Comparison of ENCODE assay signal across 8 cellular contexts in the genomic region with DNA sequence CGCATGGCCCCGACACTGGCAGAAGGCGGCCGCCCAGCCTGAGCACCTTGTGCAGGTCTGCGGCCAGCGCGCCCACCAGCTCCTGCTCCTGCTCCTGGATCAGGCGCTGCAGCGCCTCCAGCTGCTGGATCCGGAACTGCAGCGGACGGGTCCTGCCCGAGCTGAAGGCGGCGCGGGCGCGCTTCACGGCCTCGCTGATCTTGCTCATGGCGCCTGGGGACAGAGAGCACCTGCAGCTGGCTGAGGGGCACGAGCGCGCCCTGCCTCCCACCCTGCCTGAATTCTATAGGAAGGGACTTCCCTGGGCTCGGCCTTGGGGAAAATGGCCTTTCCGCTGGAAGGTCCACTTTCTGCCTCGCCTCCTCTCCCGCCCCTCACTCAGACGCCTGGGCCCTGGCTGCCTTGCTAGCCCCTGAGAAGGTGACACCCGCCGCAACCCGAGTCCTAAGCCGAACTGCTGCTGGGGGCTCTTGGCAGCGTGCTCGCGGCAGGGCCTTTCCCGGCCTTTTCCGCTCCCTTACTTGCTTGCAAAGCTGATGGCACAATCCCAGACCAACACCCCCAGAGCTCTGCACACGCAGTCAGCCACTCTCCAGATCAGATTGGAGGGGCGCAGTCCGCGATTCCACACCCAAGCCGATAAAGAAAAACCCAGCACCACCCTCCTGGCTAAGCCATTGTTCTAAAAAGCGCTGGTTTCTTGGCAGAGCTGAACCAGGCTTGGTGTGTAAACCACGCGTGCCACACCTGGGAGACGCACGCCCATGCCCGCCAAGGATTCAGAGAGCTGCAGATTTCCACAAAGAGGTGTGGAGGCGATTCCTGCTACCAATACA. TPM values are rescaled to one million over a fixed set of nuclear protein-coding genes. Genes with fewer than 3 reads are reported as not detected.
DNase-seq lines count a peak whose midpoint lies in the region; ATAC-seq and TF ChIP-seq lines count a peak whose summit lies in the region.

No MANE protein-coding gene starts in this region.

- H3K27me3 Mint-ChIP-seq in brain = peaks cover 15% of the 10 kb centered on the region

- H3K9ac ChIP-seq in iPS-15b (ENCODE audit: low read depth, low read length) = no peak overlapping the region

- H3K27me3 ChIP-seq in iPS-15b (ENCODE audit: control insufficient read depth, insufficient read depth, low read length) (peaks cover 5% of the 10 kb centered on the region), gastrocnemius medialis (no peaks in the 10 kb centered on the region)

- H3K36me3 ChIP-seq in iPS-15b (ENCODE audit: control insufficient read depth, insufficient read depth, low read length) = no peaks in the 10 kb centered on the region
- no peaks in the 10 kb centered on the region for H3K36me3 ChIP-seq in gastrocnemius medialis

- H3K4me3 ChIP-seq in GM12865 (ENCODE audit: low read depth, low read length) (0 out of 2 replicates have a peak overlapping the region, but pooled peaks have one; percentile 31), iPS-15b (ENCODE audit: low read depth, low read length) (peak overlapping the region; percentile 43), gastrocnemius medialis (peak overlapping the region; percentile 56 to 68 (median 62))

- in situ Hi-C loops in gastrocnemius medialis (cut with MboI; ENCODE audit: low sequenced_read_pairs in 4 of 4) = no loop called here

- peaks cover 22% of the 10 kb centered on the region for H3K4me1 Mint-ChIP-seq in brain

- no peaks in the 10 kb centered on the region for H3K9me3 Mint-ChIP-seq in brain

- peak; percentile 91 to 95 for ATAC-seq in gastrocnemius medialis
- ATAC-seq in HG02970 (IDR thresholded peaks at IDR 0.05; ENCODE audit: low FRiP score, unreplicated experiment) = no peak
- no peak for ATAC-seq in GM21528 (IDR thresholded peaks at IDR 0.05; ENCODE audit: low FRiP score, unreplicated experiment)

- no peak for TF ChIP-seq POLR2A in gastrocnemius medialis (IDR thresholded peaks at IDR 0.05)

- peak; percentile 87 for DNase-seq in GM12865 (ENCODE audit: low read depth)
- DNase-seq in M059J (ENCODE audit: low read depth) = peak; percentile 47
- peak; percentile 63 for DNase-seq in UCSD-AML1 (lab: John Stamatoyannopoulos, UW; ENCODE audit: unreplicated experiment)
- peak; percentile 71 to 89 for DNase-seq in gastrocnemius medialis

- no peaks in the 10 kb centered on the region for H3K36me3 Mint-ChIP-seq in brain

- H3K4me3 Mint-ChIP-seq in brain = peak overlapping the region; percentile 16 to 81 (median 44)

- peak; percentile 91 for TF ChIP-seq CTCF in GM12865 (IDR thresholded peaks at IDR 0.05; ENCODE audit: insufficient read depth, low read depth, low read length, missing control alignments)
- peak; percentile 77 to 93 for TF ChIP-seq CTCF in brain (conservative IDR thresholded peaks at IDR 0.05)
- TF ChIP-seq CTCF in gastrocnemius medialis (IDR thresholded peaks at IDR 0.05 in 4 of 5, conservative IDR thresholded peaks at IDR 0.05 in 1 of 5) = peak; percentile 81 to 97 (median 92)

- no peaks in the 10 kb centered on the region for H3K9me3 ChIP-seq in iPS-15b (ENCODE audit: control insufficient read depth, insufficient read depth, low read length)
- H3K9me3 ChIP-seq in gastrocnemius medialis = no peaks in the 10 kb centered on the region

- H3K27ac Mint-ChIP-seq in brain = peak overlapping the region in 3 of 5 experiments; percentile 31 to 67 (median 33)

- H3K4me1 ChIP-seq in iPS-15b (ENCODE audit: control insufficient read depth, insufficient read depth, low read length) (peaks cover 6% of the 10 kb centered on the region), gastrocnemius medialis (peaks cover 0 to 4% of the 10 kb centered on the region in 2 donors)

- intact Hi-C loops in gastrocnemius medialis (cut with DNase I; ENCODE audit: low total_unique reads) = no loop called here

- H3K27ac ChIP-seq in gastrocnemius medialis = peak overlapping the region; percentile 14 to 37 (median 34)

RNA-seq across cellular contexts. Expression of gene ALDH3A1, which starts 3.0 kb away (rescaled TPM):
- not detected in 2 replicates for total RNA-seq in M059J (2014; rRNA removed; shearing (Covaris generic))
- polyA plus RNA-seq in brain (ENCODE audit: insufficient read depth, low read depth, low replicate concordance) = 0.76 TPM
- total RNA-seq in gastrocnemius medialis = under 1 TPM in 2 of 4 donors, not detected in 2; 0.18 to 0.23 TPM

RNA-seq across cellular contexts. Expression of gene SLC47A2, which starts 28.8 kb away (rescaled TPM):
- total RNA-seq in M059J (2014; rRNA removed; shearing (Covaris generic)) = not detected in 2 replicates
- polyA plus RNA-seq in brain (ENCODE audit: insufficient read depth, low read depth, low replicate concordance) = not detected
- total RNA-seq in gastrocnemius medialis = 1 to 10 TPM in 1 of 4 donors, under 1 TPM in 1, not detected in 2; 0.15 to 1.0 TPM

Comparison
In these comparisons a context has a peak if more than half of its experiments do, and no peak if none do; other contexts are left out.
1. ATAC-seq: peak in gastrocnemius medialis (2 of 2); none in HG02970 (single experiment) and GM21528 (single experiment).
2. Peak in every context shown above with its lines, with median percentiles within 50 percentile points of each other: DNase-seq, H3K4me3 ChIP-seq and CTCF ChIP-seq.